20 cellular contexts compared by ENCODE assay signal in genomic region chr19:11019262-11019661, GRCh38.
"Had no signal": no experiment of that assay in that cellular context is flagged by ENCODE, and none has a peak within 500 bp of the region (broad histone marks: within the 10 kb centered on the region; RNA-seq: fewer than 3 reads in every experiment).

No MANE protein-coding gene starts in this region.

- H3K27me3 ChIP-seq: brain microvascular endothelial cell, esophagus muscularis mucosa, right atrium auricular region, upper lobe of left lung, vagina had no signal

- H3K27ac ChIP-seq: brain microvascular endothelial cell, esophagus muscularis mucosa, right atrium auricular region, thoracic aorta had no signal

- H3K4me1 ChIP-seq: esophagus muscularis mucosa, vagina had no signal

- DNase-seq: activated CD4-positive, alpha-beta memory T cell treated with anti-CD3 and anti-CD28 coated beads for 36 hours; activated CD4-positive, alpha-beta T cell treated with anti-CD3 and anti-CD28 coated beads, Interleukin-2, amount 10 ng/mL, durations not matched to agents 24 days and 14 days; activated CD4-positive, CD25-positive, alpha-beta regulatory T cell treated with anti-CD3 and anti-CD28 coated beads, Interleukin-2, amount 50 U/mL, for 72 hours; activated CD8-positive, alpha-beta memory T cell treated with anti-CD3 and anti-CD28 coated beads, Interleukin-2, amount 50 U/mL, for 4 hours; activated gamma-delta T cell treated with Interleukin-2 at 50 U/mL for 16 hours; activated naive CD4-positive, alpha-beta T cell treated with anti-CD3 and anti-CD28 coated beads, Interleukin-2, amount 50 U/mL, for 16 hours; activated T-cell treated with anti-CD3 and anti-CD28 coated beads, Interleukin-2, amount 50 U/mL, for 1 hour; amniotic stem cell; brain microvascular endothelial cell; caudate nucleus; foreskin melanocyte; stimulated activated CD4-positive, alpha-beta T cell treated with anti-CD3 and anti-CD28 coated beads, Interleukin-15, amount 100 ng/mL, for 24 hours; stimulated activated naive CD4-positive, alpha-beta T cell treated with Interleukin-2 at 50 U/mL for 16 hours; T-helper 2 cell had no signal

- H3K9me3 ChIP-seq: esophagus muscularis mucosa, mucosa of descending colon, right atrium auricular region, thoracic aorta, upper lobe of left lung, vagina had no signal

- H3K4me3 ChIP-seq: esophagus muscularis mucosa, mucosa of descending colon, right atrium auricular region, thoracic aorta, upper lobe of left lung, vagina had no signal
